In the genomic region with DNA sequence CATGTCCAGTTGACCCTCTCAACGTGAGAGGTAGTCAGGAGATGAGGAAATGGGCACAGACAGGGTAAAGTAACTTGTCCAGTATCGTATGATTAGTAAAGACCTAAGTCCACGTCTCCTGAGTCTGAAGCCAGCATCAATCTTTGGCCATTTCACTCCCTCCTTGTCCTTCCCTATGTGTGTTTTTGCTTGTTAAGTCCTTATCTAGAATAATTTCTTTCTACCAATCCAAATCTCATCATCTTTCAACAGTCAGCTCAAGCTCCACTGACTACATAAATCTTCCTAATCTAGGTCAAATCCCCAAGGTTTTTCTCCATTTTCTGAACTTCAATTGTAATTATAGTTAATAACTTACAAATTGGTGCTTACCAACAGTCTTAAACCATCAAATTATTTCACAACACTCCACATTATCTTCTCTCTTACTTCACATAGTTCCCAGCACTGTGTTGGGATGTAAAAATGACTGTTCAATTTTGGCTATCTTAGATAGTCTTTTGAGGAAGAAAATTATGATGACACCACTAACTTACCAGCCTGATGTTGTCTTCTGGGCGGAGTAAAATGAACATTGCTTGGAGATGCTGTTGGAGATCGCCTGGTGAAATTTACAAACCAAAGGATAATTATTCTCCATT, we compare ENCODE assay signal across 15 cellular contexts.
DNase-seq lines count a peak whose midpoint lies in the region; ATAC-seq and TF ChIP-seq lines count a peak whose summit lies in the region.
"Had no signal": no experiment of that assay in that cellular context is flagged by ENCODE, and none has a peak within 500 bp of the region (broad histone marks: within the 10 kb centered on the region; RNA-seq: fewer than 3 reads in every experiment).

No MANE protein-coding gene starts in this region.

- H3K9ac ChIP-seq in Karpas-422 (ENCODE audit: low read length), result no peak overlapping the region

- peaks cover 34% of the 10 kb centered on the region for H3K36me3 Mint-ChIP-seq in activated CD8-positive, alpha-beta T cell treated with anti-CD3 and anti-CD28 coated beads, Interleukin-2, amount 10 ng/mL, durations not matched to agents 7 days and 5 days (ENCODE audit: low read depth)
- peaks cover 2% of the 10 kb centered on the region for H3K36me3 Mint-ChIP-seq in mesothelial cell of epicardium

- CTCF ChIA-PET in activated CD8-positive, alpha-beta T cell treated with anti-CD3 and anti-CD28 coated beads, Interleukin-2, amount 10 ng/mL, durations not matched to agents 7 days and 5 days (lab: Charles Lee), result no interaction called here

- TF ChIP-seq CTCF in upper lobe of right lung (IDR thresholded peaks at IDR 0.05), result no peak
- TF ChIP-seq CTCF in mesothelial cell of epicardium (IDR thresholded peaks at IDR 0.05; ENCODE audit: unreplicated experiment), result no peak

- ATAC-seq in Right ventricle myocardium superior (ENCODE audit: poor library complexity), result peak; percentile 44
- no peak for ATAC-seq in activated CD8-positive, alpha-beta T cell treated with anti-CD3 and anti-CD28 coated beads, Interleukin-2, amount 10 ng/mL, durations not matched to agents 7 days and 5 days
- ATAC-seq in right cardiac atrium, result peak; percentile 67 to 70
- peak; percentile 21 for ATAC-seq in upper lobe of right lung
- ATAC-seq: lower lobe of right lung, sciatic nerve had no signal

- 64% methylated on average over 5 of the region's 5 CpGs for WGBS in right cardiac atrium

- H3K27me3 Mint-ChIP-seq in activated CD8-positive, alpha-beta T cell treated with anti-CD3 and anti-CD28 coated beads, Interleukin-2, amount 10 ng/mL, durations not matched to agents 7 days and 5 days (ENCODE audit: low read depth), result no peaks in the 10 kb centered on the region
- H3K27me3 Mint-ChIP-seq in mesothelial cell of epicardium (ENCODE audit: low read depth), result no peaks in the 10 kb centered on the region
- H3K27me3 Mint-ChIP-seq: type B pancreatic cell had no signal

- no peak overlapping the region for H3K4me2 ChIP-seq in Karpas-422 (ENCODE audit: low read depth, low read length, poor library complexity, severe bottlenecking)

- H3K9me3 ChIP-seq in right cardiac atrium (ENCODE audit: control insufficient read depth, low read length) (no peaks in the 10 kb centered on the region), upper lobe of right lung (no peaks in the 10 kb centered on the region), Karpas-422 (ENCODE audit: low read length) (no peaks in the 10 kb centered on the region)
- H3K9me3 ChIP-seq: lower lobe of right lung had no signal

- peaks cover 9% of the 10 kb centered on the region for H3K4me1 ChIP-seq in right cardiac atrium (ENCODE audit: control insufficient read depth, insufficient read depth, low read length)
- H3K4me1 ChIP-seq in upper lobe of right lung, result peaks cover 17% of the 10 kb centered on the region
- H3K4me1 ChIP-seq in Karpas-422 (ENCODE audit: low read length), result no peaks in the 10 kb centered on the region

- no peak overlapping the region for H3K4me3 Mint-ChIP-seq in activated CD8-positive, alpha-beta T cell treated with anti-CD3 and anti-CD28 coated beads, Interleukin-2, amount 10 ng/mL, durations not matched to agents 7 days and 5 days
- H3K4me3 Mint-ChIP-seq in mesothelial cell of epicardium, result no peak overlapping the region
- H3K4me3 Mint-ChIP-seq: endodermal cell, type B pancreatic cell had no signal

- no peaks in the 10 kb centered on the region for H4K20me1 ChIP-seq in Karpas-422 (ENCODE audit: insufficient read depth, low read depth, low read length)

- no peaks in the 10 kb centered on the region for H3K9me3 Mint-ChIP-seq in activated CD8-positive, alpha-beta T cell treated with anti-CD3 and anti-CD28 coated beads, Interleukin-2, amount 10 ng/mL, durations not matched to agents 7 days and 5 days (ENCODE audit: insufficient read depth)
- H3K9me3 Mint-ChIP-seq in mesothelial cell of epicardium, result no peaks in the 10 kb centered on the region
- H3K9me3 Mint-ChIP-seq: endodermal cell, type B pancreatic cell had no signal

- H3K27ac ChIP-seq in right cardiac atrium (ENCODE audit: low read length), result peak overlapping the region; percentile 17
- H3K27ac ChIP-seq in upper lobe of right lung, result no peak overlapping the region
- H3K27ac ChIP-seq in Karpas-422 (ENCODE audit: low read length), result no peak overlapping the region
- H3K27ac ChIP-seq: lower lobe of right lung, RWPE1 had no signal

- H3K36me3 ChIP-seq in upper lobe of right lung (peaks cover 43% of the 10 kb centered on the region), Karpas-422 (ENCODE audit: insufficient read depth, low read length) (peaks cover 3% of the 10 kb centered on the region; the same call in 1 of the 2 replicates)

- POLR2A ChIA-PET in activated CD8-positive, alpha-beta T cell treated with anti-CD3 and anti-CD28 coated beads, Interleukin-2, amount 10 ng/mL, durations not matched to agents 7 days and 5 days (lab: Charles Lee), result no interaction called here

- peak overlapping the region; percentile 21 for H3K27ac Mint-ChIP-seq in activated CD8-positive, alpha-beta T cell treated with anti-CD3 and anti-CD28 coated beads, Interleukin-2, amount 10 ng/mL, durations not matched to agents 7 days and 5 days
- H3K27ac Mint-ChIP-seq in mesothelial cell of epicardium, result no peak overlapping the region
- H3K27ac Mint-ChIP-seq: endodermal cell, type B pancreatic cell had no signal

- H3K79me2 ChIP-seq in Karpas-422 (ENCODE audit: low read length), result peaks cover 29% of the 10 kb centered on the region

- H3K27me3 ChIP-seq in right cardiac atrium (ENCODE audit: control insufficient read depth, insufficient read depth) (no peaks in the 10 kb centered on the region), upper lobe of right lung (no peaks in the 10 kb centered on the region), Karpas-422 (ENCODE audit: low read length) (no peaks in the 10 kb centered on the region)

- DNase-seq in Right ventricle myocardium superior, result no peak
- no peak for DNase-seq in cardiac septum (ENCODE audit: low spot score)
- DNase-seq in activated CD8-positive, alpha-beta T cell treated with anti-CD3 and anti-CD28 coated beads, Interleukin-2, amount 10 ng/mL, durations not matched to agents 7 days and 5 days, result no peak
- DNase-seq in right cardiac atrium, result no peak
- DNase-seq in upper lobe of right lung, result no peak
- DNase-seq in mesothelial cell of epicardium (ENCODE audit: low spot score in 2 of 2, unreplicated experiment in 2 of 2), result no peak
- DNase-seq in NCI-H1436 (lab: John Stamatoyannopoulos, UW), result no peak
- no peak for DNase-seq in Karpas-422
- DNase-seq: endodermal cell; lower lobe of right lung; NCI-H748 treated with DMSO at 0.1 percent for 48 hours; stimulated activated CD8-positive, alpha-beta memory T cell treated with anti-CD3 and anti-CD28 coated beads, Interleukin-4, amount 100 ng/mL, for 48 hours had no signal

- H2AFZ ChIP-seq in Karpas-422 (ENCODE audit: low read length), result no peak overlapping the region

- intact Hi-C loops in Right ventricle myocardium superior (cut with DNase I), result loop anchor here (10.0 kb wide), 1 partner anchor 50 kb away; no protein-coding TSS in a partner anchor
- intact Hi-C loops in cardiac septum (cut with DNase I), result loop anchor here (5.0 kb wide), 1 partner anchor 37 kb away; no protein-coding TSS in a partner anchor
- intact Hi-C loops in right cardiac atrium (cut with DNase I), result no loop called here
- intact Hi-C loops in upper lobe of right lung (cut with DNase I), result no loop called here

- peaks cover 9% of the 10 kb centered on the region for H3K4me1 Mint-ChIP-seq in activated CD8-positive, alpha-beta T cell treated with anti-CD3 and anti-CD28 coated beads, Interleukin-2, amount 10 ng/mL, durations not matched to agents 7 days and 5 days (ENCODE audit: low read depth)
- H3K4me1 Mint-ChIP-seq in mesothelial cell of epicardium, result peaks cover 9% of the 10 kb centered on the region
- H3K4me1 Mint-ChIP-seq: endodermal cell had no signal

- no peak overlapping the region for H3K4me3 ChIP-seq in right cardiac atrium (ENCODE audit: low read length)
- no peak overlapping the region for H3K4me3 ChIP-seq in upper lobe of right lung
- H3K4me3 ChIP-seq in Karpas-422 (ENCODE audit: low read length), result no peak overlapping the region
- H3K4me3 ChIP-seq: lower lobe of right lung had no signal

- H3K9me2 ChIP-seq in Karpas-422 (replicated peaks; ENCODE audit: insufficient read depth, low read length), result no peaks in the 10 kb centered on the region

Comparison
In these comparisons a context has a peak if more than half of its experiments do, and no peak if none do; other contexts are left out.
1. intact Hi-C loops: an anchor here in Right ventricle myocardium superior (10.0 kb wide) and cardiac septum (5.0 kb wide); none called in right cardiac atrium and upper lobe of right lung.